ENCODE assay signal across 1 cellular context in the genomic region with DNA sequence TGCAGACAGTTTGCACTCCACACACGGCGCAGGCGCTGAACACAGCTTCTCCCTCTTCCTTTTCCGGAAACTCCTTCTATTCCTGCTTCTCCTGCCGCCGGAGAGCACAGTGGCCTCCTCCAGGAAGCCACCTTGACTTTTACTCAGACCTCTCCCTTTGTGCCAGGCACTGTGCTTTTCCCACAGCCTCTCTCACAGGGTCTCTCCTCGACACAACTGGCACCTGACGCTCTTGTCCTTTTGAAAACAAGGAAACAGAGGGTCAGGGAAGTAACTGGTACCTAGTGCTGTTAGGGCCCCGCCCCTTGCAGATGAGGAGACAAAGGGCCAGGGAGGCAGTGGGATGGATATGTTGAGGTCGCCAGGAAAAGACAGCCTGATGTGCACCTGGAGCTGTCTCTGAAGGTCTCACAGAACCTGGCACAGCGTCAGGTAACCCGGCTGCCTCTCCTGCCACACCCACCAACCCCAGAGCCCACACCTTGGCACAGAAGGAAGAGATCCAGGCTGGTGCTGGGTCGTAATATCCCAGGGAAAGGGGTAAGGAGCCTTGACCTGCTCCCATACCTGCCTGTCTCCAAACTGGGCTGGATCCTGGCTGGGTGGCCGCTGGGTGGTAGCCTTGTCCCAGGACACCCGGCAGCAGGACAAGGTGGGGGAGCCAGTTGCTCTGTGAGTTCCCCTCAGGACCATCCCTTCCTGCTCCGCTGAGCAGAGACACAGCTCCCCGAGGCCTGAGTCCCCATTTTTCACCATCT.
TF ChIP-seq lines count a peak whose summit lies in the region.

No MANE protein-coding gene starts in this region.

TF ChIP-seq in H1, 55 proteins besides CTCF, POLR2A, EP300 and RAD21:
- TF ChIP-seq CREB1 (IDR thresholded peaks at IDR 0.05) (no peak), CHD2 (IDR thresholded peaks at IDR 0.05; ENCODE audit: low read length) (no peak), POU5F1 (IDR thresholded peaks at IDR 0.05; ENCODE audit: low read depth, low read length) (no peak), EZH2 (IDR thresholded peaks at IDR 0.05; ENCODE audit: low read depth, low read length, severe bottlenecking) (no peak)
TF ChIP-seq in H1: peak in this region for 0.
